In the genomic region with DNA sequence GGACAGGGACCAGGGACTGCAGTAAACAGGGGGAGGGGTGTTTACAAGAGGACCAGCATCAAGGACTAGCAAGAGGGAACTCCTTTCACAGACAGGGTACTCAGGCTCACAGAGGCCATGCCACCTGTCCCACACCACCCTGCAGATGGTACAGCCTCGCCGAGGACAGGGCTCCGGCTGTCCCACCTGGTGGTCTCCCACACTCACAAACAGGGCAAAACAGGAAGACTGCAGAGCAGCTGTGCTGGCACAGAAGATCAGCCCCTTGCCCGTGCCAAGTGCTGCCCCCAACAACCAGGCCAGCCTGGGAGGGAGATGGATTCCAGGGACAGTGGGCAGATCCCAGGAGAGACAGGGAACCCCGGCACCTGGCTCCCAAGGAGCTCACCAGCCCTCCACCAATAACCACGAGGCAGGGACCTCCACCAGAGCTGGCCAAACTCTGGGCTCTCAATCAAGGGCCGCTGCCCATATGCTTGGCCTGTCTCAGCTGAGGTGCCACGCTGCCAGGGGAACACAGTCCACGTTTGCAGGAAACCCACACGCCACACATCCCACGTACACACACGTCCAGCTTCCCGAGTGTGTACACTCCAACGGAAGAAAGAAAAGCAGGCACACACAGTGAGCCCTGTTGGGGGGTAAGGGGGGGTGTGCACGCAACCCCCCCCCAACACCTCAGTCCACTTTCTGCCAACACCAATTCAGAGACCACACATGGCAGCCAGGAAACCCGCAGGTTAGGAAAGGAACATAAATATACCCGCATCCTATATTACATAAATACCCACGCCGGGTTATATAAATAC, we compare ENCODE assay signal across 8 cellular contexts. TPM values are rescaled to one million over a fixed set of nuclear protein-coding genes. Genes with fewer than 3 reads are reported as not detected.
DNase-seq lines count a peak whose midpoint lies in the region; ATAC-seq lines count a peak whose summit lies in the region.

No MANE protein-coding gene starts in this region.

- DNase-seq in DMS79 treated with DMSO at 0.1 percent for 48 hours (lab: John Stamatoyannopoulos, UW) (peak; percentile 11), DMS79 (lab: John Stamatoyannopoulos, UW) (no peak), RKO (ENCODE audit: low spot score) (peak; percentile 52), OCI-M2 (lab: John Stamatoyannopoulos, UW; ENCODE audit: unreplicated experiment) (no peak)
- peak in 1 of 3 experiments; percentile 15 for DNase-seq in effector memory CD8-positive, alpha-beta T cell
- no peak for DNase-seq in natural killer cell treated with Interleukin-12 subunit alpha and Interleukin-12 subunit beta and Interleukin-15 and Interleukin-18, amount 100 ng/mL, for 72 hours (ENCODE audit: low spot score)

- H3K27ac Mint-ChIP-seq in effector memory CD8-positive, alpha-beta T cell = peak overlapping the region; percentile 95
- H3K27ac Mint-ChIP-seq in natural killer cell treated with Interleukin-12 subunit alpha and Interleukin-12 subunit beta and Interleukin-15 and Interleukin-18, amount 100 ng/mL, for 72 hours = peak overlapping the region; percentile 80 to 84

- peak; percentile 42 for ATAC-seq in effector memory CD8-positive, alpha-beta T cell (replicated peaks)
- no peak for ATAC-seq in natural killer cell treated with Interleukin-12 subunit alpha and Interleukin-12 subunit beta and Interleukin-15 and Interleukin-18, amount 100 ng/mL, for 72 hours
- ATAC-seq in GM18867 (IDR thresholded peaks at IDR 0.05; ENCODE audit: unreplicated experiment) (no peak), GM21423 (IDR thresholded peaks at IDR 0.05; ENCODE audit: unreplicated experiment) (no peak)

- H3K27me3 Mint-ChIP-seq in effector memory CD8-positive, alpha-beta T cell = no peaks in the 10 kb centered on the region
- no peaks in the 10 kb centered on the region for H3K27me3 Mint-ChIP-seq in natural killer cell treated with Interleukin-12 subunit alpha and Interleukin-12 subunit beta and Interleukin-15 and Interleukin-18, amount 100 ng/mL, for 72 hours

- H3K36me3 Mint-ChIP-seq in effector memory CD8-positive, alpha-beta T cell (ENCODE audit: insufficient read depth) = peaks cover 28% of the 10 kb centered on the region
- no peaks in the 10 kb centered on the region for H3K36me3 Mint-ChIP-seq in natural killer cell treated with Interleukin-12 subunit alpha and Interleukin-12 subunit beta and Interleukin-15 and Interleukin-18, amount 100 ng/mL, for 72 hours

- H3K9me3 Mint-ChIP-seq in effector memory CD8-positive, alpha-beta T cell = no peaks in the 10 kb centered on the region
- H3K9me3 Mint-ChIP-seq in natural killer cell treated with Interleukin-12 subunit alpha and Interleukin-12 subunit beta and Interleukin-15 and Interleukin-18, amount 100 ng/mL, for 72 hours = no peaks in the 10 kb centered on the region

- H3K4me1 Mint-ChIP-seq in effector memory CD8-positive, alpha-beta T cell (ENCODE audit: low read depth in 2 of 2) = peaks cover 57 to 59% of the 10 kb centered on the region in 2 donors
- H3K4me1 Mint-ChIP-seq in natural killer cell treated with Interleukin-12 subunit alpha and Interleukin-12 subunit beta and Interleukin-15 and Interleukin-18, amount 100 ng/mL, for 72 hours (ENCODE audit: low read depth in 2 of 2) = peaks cover 52 to 54% of the 10 kb centered on the region in 2 donors

- peak overlapping the region; percentile 85 to 88 for H3K4me3 Mint-ChIP-seq in effector memory CD8-positive, alpha-beta T cell
- H3K4me3 Mint-ChIP-seq in natural killer cell treated with Interleukin-12 subunit alpha and Interleukin-12 subunit beta and Interleukin-15 and Interleukin-18, amount 100 ng/mL, for 72 hours = peak overlapping the region; percentile 94

RNA-seq across cellular contexts. Expression of a gene that starts 2.0 kb away (rescaled TPM):
- total RNA-seq in natural killer cell treated with Interleukin-12 subunit alpha and Interleukin-12 subunit beta and Interleukin-15 and Interleukin-18, amount 100 ng/mL, for 72 hours = 100 to 1,000 TPM; 107 to 156 TPM

RNA-seq across cellular contexts. Expression of a gene that starts 42.4 kb away (rescaled TPM):
- 10 to 100 TPM; 59.4 to 59.8 TPM for total RNA-seq in natural killer cell treated with Interleukin-12 subunit alpha and Interleukin-12 subunit beta and Interleukin-15 and Interleukin-18, amount 100 ng/mL, for 72 hours

Comparison
In these comparisons a context has a peak if more than half of its experiments do, and no peak if none do; other contexts are left out.
1. DNase-seq: peak in DMS79 treated with DMSO at 0.1 percent for 48 hours (single experiment) and RKO (single experiment); none in DMS79 (single experiment), natural killer cell treated with Interleukin-12 subunit alpha and Interleukin-12 subunit beta and Interleukin-15 and Interleukin-18, amount 100 ng/mL, for 72 hours (single experiment) and OCI-M2 (single experiment).